Comparison of ENCODE assay signal across 22 cellular contexts in the genomic region with DNA sequence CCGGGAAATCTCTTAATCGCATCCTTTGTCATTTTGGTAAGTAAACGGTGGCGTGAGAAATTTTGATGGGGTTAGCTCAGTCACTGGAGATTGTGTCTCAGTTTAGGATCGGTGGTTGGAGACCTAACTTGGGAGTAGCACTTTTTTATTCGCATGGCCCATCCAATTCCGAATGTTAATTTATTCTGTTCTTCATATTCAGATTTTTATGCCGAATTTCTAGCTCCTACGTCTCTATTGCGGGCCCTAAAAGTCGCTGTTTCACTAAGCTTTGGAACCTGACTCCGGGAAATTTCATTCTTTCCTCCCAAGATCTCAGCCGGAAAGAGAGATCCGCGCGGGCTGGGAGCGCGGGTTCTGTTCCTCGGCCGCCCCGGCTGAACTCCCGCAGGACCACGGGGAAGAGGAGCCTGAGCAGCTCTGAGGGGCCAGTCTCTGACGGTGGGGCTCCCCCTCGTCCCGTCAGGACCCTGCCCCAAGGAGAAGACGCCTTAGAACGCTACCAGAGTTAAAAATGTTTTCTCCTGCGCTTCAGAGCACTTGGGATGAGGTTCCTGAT.
"Had no signal": no experiment of that assay in that cellular context is flagged by ENCODE, and none has a peak within 500 bp of the region (broad histone marks: within the 10 kb centered on the region; RNA-seq: fewer than 3 reads in every experiment).

No MANE protein-coding gene starts in this region.

- H3K9me3 ChIP-seq: Peyer's patch, SJCRH30 had no signal

- H3K36me3 Mint-ChIP-seq: activated naive CD8-positive, alpha-beta T cell had no signal

- H3K27ac Mint-ChIP-seq: activated CD8-positive, alpha-beta T cell treated with anti-CD3 and anti-CD28 coated beads, Interleukin-2, amount 10 ng/mL, durations not matched to agents 7 days and 5 days; activated naive CD4-positive, alpha-beta T cell treated with anti-CD3 and anti-CD28 coated beads for 36 hours; activated naive CD8-positive, alpha-beta T cell; activated T-cell treated with anti-CD3 and anti-CD28 coated beads, Interleukin-2, amount 50 U/mL, for 24 hours; T-helper 17 cell; WTC11 had no signal

- H3K4me3 ChIP-seq: Peyer's patch, SJCRH30 had no signal

- H3K27me3 ChIP-seq: Peyer's patch, SJCRH30 had no signal

- H3K9me3 Mint-ChIP-seq: activated naive CD4-positive, alpha-beta T cell treated with anti-CD3 and anti-CD28 coated beads for 36 hours; activated T-cell treated with anti-CD3 and anti-CD28 coated beads, Interleukin-2, amount 50 U/mL, for 24 hours had no signal

- DNase-seq: activated CD4-positive, alpha-beta T cell treated with anti-CD3 and anti-CD28 coated beads for 48 hours; activated CD4-positive, alpha-beta T cell treated with anti-CD3 and anti-CD28 coated beads, Interleukin-2, amount 50 U/mL, for 4 hours; activated CD4-positive, CD25-positive, alpha-beta regulatory T cell treated with anti-CD3 and anti-CD28 coated beads, Interleukin-2, amount 50 U/mL, for 72 hours; activated CD8-positive, alpha-beta memory T cell treated with anti-CD3 and anti-CD28 coated beads, Interleukin-2, amount 50 U/mL, for 48 hours; activated CD8-positive, alpha-beta T cell treated with anti-CD3 and anti-CD28 coated beads, Interleukin-2, amount 10 ng/mL, durations not matched to agents 7 days and 5 days; activated gamma-delta T cell; activated naive CD4-positive, alpha-beta T cell treated with anti-CD3 and anti-CD28 coated beads for 36 hours; activated T-cell treated with anti-CD3 and anti-CD28 coated beads, Interleukin-2, amount 50 U/mL, for 24 hours; anterior cingulate cortex; cerebellar nuclear complex; NCI-H1092; NCI-H1417 treated with DMSO at 0.1 percent for 48 hours; NCI-H2081; NCI-H510A treated with DMSO at 0.1 percent for 48 hours; Peyer's patch; Right ventricle myocardium superior; SJCRH30; T-helper 17 cell; T-helper 9 cell had no signal

- H3K4me1 ChIP-seq: Peyer's patch, SJCRH30 had no signal

- H3K36me3 ChIP-seq: Peyer's patch, SJCRH30 had no signal

- H3K4me1 Mint-ChIP-seq: T-helper 17 cell, WTC11 had no signal

- H3K4me3 Mint-ChIP-seq: activated CD8-positive, alpha-beta T cell treated with anti-CD3 and anti-CD28 coated beads, Interleukin-2, amount 10 ng/mL, durations not matched to agents 7 days and 5 days; activated naive CD4-positive, alpha-beta T cell treated with anti-CD3 and anti-CD28 coated beads for 36 hours; activated naive CD8-positive, alpha-beta T cell; activated T-cell treated with anti-CD3 and anti-CD28 coated beads, Interleukin-2, amount 50 U/mL, for 24 hours; T-helper 17 cell; WTC11 had no signal

- H3K27ac ChIP-seq: Peyer's patch, RWPE1, SJCRH30 had no signal

- ATAC-seq: activated CD8-positive, alpha-beta T cell treated with anti-CD3 and anti-CD28 coated beads, Interleukin-2, amount 10 ng/mL, durations not matched to agents 7 days and 5 days; T-helper 17 cell; WTC11 had no signal
